In the genomic region with DNA sequence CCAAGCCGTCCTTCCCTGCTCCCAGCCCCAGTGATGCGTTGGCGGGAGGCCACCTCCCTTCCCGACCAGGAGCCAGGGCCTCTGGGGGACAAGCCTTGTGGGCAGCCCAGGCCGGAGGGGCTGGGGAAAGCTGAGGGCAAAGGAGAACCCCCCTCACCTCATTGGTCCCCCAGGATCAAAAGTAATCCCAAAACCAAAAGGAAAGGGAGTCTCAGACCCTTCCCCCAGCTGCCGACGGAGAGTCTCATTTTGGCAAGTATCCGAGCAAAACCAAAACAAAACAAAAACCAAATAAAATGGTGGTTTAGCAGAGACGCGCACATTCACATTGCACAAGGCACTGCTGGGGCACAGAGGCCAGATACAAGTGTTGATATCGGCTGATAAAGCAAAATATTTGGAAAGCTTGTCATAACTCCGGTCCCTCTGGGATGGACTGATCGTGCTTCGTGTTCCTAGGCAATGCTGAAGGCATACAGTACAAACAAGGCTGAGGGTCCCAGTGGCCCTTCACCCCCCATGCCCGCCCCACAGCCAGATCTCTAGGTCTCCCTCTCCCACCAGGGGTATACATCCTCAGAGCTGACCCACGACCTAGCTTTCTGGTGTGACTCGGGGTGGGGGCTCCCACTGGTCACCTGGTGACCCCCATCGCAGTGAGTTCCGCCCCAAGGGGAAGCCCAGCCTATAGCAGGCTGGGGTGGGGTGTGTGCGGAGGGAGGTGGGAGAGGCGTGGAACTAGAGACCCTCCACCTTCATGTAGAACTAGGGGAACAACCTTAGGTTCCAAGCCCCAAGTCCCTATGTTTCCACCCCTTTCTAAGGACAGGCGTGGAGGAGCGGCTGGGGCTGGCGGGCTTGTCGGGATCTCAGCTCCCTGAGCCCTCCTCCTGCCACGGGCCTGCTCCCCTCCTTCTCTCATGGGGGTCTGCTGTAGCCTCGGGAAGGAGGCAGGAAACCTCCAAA, we compare ENCODE assay signal across 1 cellular context.
A peak's percentile ranks its signal among the peaks of the same experiment; 100 is the strongest.
TF ChIP-seq lines count a peak whose summit lies in the region.

No MANE protein-coding gene starts in this region.

TF ChIP-seq in HEK293, 187 proteins besides CTCF, POLR2A, EP300 and RAD21 (continued from another document and continues in another):
- TF ChIP-seq, protein P1, sequence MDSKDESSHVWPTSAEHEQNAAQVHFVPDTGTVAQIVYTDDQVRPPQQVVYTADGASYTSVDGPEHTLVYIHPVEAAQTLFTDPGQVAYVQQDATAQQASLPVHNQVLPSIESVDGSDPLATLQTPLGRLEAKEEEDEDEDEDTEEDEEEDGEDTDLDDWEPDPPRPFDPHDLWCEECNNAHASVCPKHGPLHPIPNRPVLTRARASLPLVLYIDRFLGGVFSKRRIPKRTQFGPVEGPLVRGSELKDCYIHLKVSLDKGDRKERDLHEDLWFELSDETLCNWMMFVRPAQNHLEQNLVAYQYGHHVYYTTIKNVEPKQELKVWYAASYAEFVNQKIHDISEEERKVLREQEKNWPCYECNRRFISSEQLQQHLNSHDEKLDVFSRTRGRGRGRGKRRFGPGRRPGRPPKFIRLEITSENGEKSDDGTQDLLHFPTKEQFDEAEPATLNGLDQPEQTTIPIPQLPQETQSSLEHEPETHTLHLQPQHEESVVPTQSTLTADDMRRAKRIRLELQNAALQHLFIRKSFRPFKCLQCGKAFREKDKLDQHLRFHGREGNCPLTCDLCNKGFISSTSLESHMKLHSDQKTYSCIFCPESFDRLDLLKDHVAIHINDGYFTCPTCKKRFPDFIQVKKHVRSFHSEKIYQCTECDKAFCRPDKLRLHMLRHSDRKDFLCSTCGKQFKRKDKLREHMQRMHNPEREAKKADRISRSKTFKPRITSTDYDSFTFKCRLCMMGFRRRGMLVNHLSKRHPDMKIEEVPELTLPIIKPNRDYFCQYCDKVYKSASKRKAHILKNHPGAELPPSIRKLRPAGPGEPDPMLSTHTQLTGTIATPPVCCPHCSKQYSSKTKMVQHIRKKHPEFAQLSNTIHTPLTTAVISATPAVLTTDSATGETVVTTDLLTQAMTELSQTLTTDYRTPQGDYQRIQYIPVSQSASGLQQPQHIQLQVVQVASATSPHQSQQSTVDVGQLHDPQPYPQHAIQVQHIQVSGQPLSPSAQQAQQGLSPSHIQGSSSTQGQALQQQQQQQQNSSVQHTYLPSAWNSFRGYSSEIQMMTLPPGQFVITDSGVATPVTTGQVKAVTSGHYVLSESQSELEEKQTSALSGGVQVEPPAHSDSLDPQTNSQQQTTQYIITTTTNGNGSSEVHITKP (tag by site-specific recombination; IDR thresholded peaks at IDR 0.05), result peak; percentile 70
- no peak for TF ChIP-seq ZNF549 (tag by site-specific recombination; IDR thresholded peaks at IDR 0.05)
- no peak for TF ChIP-seq REPIN1 (tag by site-specific recombination; IDR thresholded peaks at IDR 0.05; ENCODE audit: low read depth)
- TF ChIP-seq ZBTB17 (tag by site-specific recombination; IDR thresholded peaks at IDR 0.05), result peak; percentile 58
- no peak for TF ChIP-seq ZNF423 (tag by site-specific recombination; IDR thresholded peaks at IDR 0.05)
- TF ChIP-seq ZNF561 (tag by site-specific recombination; IDR thresholded peaks at IDR 0.05; ENCODE audit: borderline replicate concordance), result 0 out of 2 replicates have a peak, but pooled peaks have one; percentile 11
- no peak for TF ChIP-seq ZNF302 (tag by site-specific recombination; IDR thresholded peaks at IDR 0.05; ENCODE audit: low read depth)
- no peak for TF ChIP-seq SALL2 (tag by site-specific recombination; IDR thresholded peaks at IDR 0.05; ENCODE audit: borderline replicate concordance)
- no peak for TF ChIP-seq SCRT2 (tag by site-specific recombination; IDR thresholded peaks at IDR 0.05)
- TF ChIP-seq HOXA7 (CRISPR knock-in tag; IDR thresholded peaks at IDR 0.05; ENCODE audit: borderline replicate concordance), result no peak
- no peak for TF ChIP-seq ZNF747 (tag by site-specific recombination; IDR thresholded peaks at IDR 0.05)
- no peak for TF ChIP-seq ZNF341 (tag by site-specific recombination; IDR thresholded peaks at IDR 0.05; ENCODE audit: low read depth)
- TF ChIP-seq ZNF624 (tag by site-specific recombination; IDR thresholded peaks at IDR 0.05), result no peak
- TF ChIP-seq, protein P2, sequence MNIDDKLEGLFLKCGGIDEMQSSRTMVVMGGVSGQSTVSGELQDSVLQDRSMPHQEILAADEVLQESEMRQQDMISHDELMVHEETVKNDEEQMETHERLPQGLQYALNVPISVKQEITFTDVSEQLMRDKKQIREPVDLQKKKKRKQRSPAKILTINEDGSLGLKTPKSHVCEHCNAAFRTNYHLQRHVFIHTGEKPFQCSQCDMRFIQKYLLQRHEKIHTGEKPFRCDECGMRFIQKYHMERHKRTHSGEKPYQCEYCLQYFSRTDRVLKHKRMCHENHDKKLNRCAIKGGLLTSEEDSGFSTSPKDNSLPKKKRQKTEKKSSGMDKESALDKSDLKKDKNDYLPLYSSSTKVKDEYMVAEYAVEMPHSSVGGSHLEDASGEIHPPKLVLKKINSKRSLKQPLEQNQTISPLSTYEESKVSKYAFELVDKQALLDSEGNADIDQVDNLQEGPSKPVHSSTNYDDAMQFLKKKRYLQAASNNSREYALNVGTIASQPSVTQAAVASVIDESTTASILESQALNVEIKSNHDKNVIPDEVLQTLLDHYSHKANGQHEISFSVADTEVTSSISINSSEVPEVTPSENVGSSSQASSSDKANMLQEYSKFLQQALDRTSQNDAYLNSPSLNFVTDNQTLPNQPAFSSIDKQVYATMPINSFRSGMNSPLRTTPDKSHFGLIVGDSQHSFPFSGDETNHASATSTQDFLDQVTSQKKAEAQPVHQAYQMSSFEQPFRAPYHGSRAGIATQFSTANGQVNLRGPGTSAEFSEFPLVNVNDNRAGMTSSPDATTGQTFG (tag by site-specific recombination; IDR thresholded peaks at IDR 0.05; ENCODE audit: borderline replicate concordance), result no peak
- TF ChIP-seq TCF7L2 (IDR thresholded peaks at IDR 0.05; ENCODE audit: borderline replicate concordance, low read depth, low read length), result no peak
- TF ChIP-seq, protein P3, sequence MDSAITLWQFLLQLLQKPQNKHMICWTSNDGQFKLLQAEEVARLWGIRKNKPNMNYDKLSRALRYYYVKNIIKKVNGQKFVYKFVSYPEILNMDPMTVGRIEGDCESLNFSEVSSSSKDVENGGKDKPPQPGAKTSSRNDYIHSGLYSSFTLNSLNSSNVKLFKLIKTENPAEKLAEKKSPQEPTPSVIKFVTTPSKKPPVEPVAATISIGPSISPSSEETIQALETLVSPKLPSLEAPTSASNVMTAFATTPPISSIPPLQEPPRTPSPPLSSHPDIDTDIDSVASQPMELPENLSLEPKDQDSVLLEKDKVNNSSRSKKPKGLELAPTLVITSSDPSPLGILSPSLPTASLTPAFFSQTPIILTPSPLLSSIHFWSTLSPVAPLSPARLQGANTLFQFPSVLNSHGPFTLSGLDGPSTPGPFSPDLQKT (IDR thresholded peaks at IDR 0.05; ENCODE audit: borderline replicate concordance, low read depth, low read length), result no peak
- TF ChIP-seq ZNF19 (tag by site-specific recombination; IDR thresholded peaks at IDR 0.05; ENCODE audit: low read depth), result no peak
- no peak for TF ChIP-seq ZNF785 (tag by site-specific recombination; IDR thresholded peaks at IDR 0.05)
- no peak for TF ChIP-seq KLF7 (tag by site-specific recombination; IDR thresholded peaks at IDR 0.05; ENCODE audit: borderline replicate concordance)
- TF ChIP-seq ZNF155 (tag by site-specific recombination; IDR thresholded peaks at IDR 0.05), result no peak
- TF ChIP-seq ZNF521 (tag by site-specific recombination; IDR thresholded peaks at IDR 0.05), result no peak
- no peak for TF ChIP-seq KLF10 (tag by site-specific recombination; IDR thresholded peaks at IDR 0.05)
- TF ChIP-seq ZNF366 (tag by site-specific recombination; conservative IDR thresholded peaks at IDR 0.05), result no peak
- TF ChIP-seq, protein P4, sequence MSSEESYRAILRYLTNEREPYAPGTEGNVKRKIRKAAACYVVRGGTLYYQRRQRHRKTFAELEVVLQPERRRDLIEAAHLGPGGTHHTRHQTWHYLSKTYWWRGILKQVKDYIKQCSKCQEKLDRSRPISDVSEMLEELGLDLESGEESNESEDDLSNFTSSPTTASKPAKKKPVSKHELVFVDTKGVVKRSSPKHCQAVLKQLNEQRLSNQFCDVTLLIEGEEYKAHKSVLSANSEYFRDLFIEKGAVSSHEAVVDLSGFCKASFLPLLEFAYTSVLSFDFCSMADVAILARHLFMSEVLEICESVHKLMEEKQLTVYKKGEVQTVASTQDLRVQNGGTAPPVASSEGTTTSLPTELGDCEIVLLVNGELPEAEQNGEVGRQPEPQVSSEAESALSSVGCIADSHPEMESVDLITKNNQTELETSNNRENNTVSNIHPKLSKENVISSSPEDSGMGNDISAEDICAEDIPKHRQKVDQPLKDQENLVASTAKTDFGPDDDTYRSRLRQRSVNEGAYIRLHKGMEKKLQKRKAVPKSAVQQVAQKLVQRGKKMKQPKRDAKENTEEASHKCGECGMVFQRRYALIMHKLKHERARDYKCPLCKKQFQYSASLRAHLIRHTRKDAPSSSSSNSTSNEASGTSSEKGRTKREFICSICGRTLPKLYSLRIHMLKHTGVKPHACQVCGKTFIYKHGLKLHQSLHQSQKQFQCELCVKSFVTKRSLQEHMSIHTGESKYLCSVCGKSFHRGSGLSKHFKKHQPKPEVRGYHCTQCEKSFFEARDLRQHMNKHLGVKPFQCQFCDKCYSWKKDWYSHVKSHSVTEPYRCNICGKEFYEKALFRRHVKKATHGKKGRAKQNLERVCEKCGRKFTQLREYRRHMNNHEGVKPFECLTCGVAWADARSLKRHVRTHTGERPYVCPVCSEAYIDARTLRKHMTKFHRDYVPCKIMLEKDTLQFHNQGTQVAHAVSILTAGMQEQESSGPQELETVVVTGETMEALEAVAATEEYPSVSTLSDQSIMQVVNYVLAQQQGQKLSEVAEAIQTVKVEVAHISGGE (tag by site-specific recombination; conservative IDR thresholded peaks at IDR 0.05; ENCODE audit: low read depth), result no peak
- no peak for TF ChIP-seq ZNF571 (tag by site-specific recombination; IDR thresholded peaks at IDR 0.05)
- no peak for TF ChIP-seq ZNF677 (tag by site-specific recombination; IDR thresholded peaks at IDR 0.05)
- no peak for TF ChIP-seq ZNF555 (tag by site-specific recombination; conservative IDR thresholded peaks at IDR 0.05)
- TF ChIP-seq GLIS2 (tag by site-specific recombination; IDR thresholded peaks at IDR 0.05), result peak; percentile 83
- TF ChIP-seq ZNF473 (tag by site-specific recombination; IDR thresholded peaks at IDR 0.05), result 0 out of 2 replicates have a peak, but pooled peaks have one; percentile 40
- TF ChIP-seq, protein P5, sequence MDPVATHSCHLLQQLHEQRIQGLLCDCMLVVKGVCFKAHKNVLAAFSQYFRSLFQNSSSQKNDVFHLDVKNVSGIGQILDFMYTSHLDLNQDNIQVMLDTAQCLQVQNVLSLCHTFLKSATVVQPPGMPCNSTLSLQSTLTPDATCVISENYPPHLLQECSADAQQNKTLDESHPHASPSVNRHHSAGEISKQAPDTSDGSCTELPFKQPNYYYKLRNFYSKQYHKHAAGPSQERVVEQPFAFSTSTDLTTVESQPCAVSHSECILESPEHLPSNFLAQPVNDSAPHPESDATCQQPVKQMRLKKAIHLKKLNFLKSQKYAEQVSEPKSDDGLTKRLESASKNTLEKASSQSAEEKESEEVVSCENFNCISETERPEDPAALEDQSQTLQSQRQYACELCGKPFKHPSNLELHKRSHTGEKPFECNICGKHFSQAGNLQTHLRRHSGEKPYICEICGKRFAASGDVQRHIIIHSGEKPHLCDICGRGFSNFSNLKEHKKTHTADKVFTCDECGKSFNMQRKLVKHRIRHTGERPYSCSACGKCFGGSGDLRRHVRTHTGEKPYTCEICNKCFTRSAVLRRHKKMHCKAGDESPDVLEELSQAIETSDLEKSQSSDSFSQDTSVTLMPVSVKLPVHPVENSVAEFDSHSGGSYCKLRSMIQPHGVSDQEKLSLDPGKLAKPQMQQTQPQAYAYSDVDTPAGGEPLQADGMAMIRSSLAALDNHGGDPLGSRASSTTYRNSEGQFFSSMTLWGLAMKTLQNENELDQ (tag by site-specific recombination; IDR thresholded peaks at IDR 0.05; ENCODE audit: low read depth), result no peak
- no peak for TF ChIP-seq ZNF777 (tag by site-specific recombination; IDR thresholded peaks at IDR 0.05; ENCODE audit: borderline replicate concordance)
- TF ChIP-seq ZNF529 (tag by site-specific recombination; IDR thresholded peaks at IDR 0.05; ENCODE audit: insufficient replicate concordance), result no peak
- TF ChIP-seq, protein P6, sequence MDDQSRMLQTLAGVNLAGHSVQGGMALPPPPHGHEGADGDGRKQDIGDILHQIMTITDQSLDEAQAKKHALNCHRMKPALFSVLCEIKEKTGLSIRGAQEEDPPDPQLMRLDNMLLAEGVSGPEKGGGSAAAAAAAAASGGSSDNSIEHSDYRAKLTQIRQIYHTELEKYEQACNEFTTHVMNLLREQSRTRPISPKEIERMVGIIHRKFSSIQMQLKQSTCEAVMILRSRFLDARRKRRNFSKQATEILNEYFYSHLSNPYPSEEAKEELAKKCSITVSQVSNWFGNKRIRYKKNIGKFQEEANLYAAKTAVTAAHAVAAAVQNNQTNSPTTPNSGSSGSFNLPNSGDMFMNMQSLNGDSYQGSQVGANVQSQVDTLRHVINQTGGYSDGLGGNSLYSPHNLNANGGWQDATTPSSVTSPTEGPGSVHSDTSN (CRISPR knock-in tag; IDR thresholded peaks at IDR 0.05), result no peak
- no peak for TF ChIP-seq HOXD13 (CRISPR knock-in tag; IDR thresholded peaks at IDR 0.05; ENCODE audit: borderline replicate concordance)
- TF ChIP-seq, protein P7, sequence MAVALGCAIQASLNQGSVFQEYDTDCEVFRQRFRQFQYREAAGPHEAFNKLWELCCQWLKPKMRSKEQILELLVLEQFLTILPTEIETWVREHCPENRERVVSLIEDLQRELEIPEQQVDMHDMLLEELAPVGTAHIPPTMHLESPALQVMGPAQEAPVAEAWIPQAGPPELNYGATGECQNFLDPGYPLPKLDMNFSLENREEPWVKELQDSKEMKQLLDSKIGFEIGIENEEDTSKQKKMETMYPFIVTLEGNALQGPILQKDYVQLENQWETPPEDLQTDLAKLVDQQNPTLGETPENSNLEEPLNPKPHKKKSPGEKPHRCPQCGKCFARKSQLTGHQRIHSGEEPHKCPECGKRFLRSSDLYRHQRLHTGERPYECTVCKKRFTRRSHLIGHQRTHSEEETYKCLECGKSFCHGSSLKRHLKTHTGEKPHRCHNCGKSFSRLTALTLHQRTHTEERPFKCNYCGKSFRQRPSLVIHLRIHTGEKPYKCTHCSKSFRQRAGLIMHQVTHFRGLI (tag by site-specific recombination; IDR thresholded peaks at IDR 0.05), result no peak; the same call in 1 of the 2 replicates
- TF ChIP-seq ZNF548 (tag by site-specific recombination; IDR thresholded peaks at IDR 0.05), result no peak
- peak; percentile 79 for TF ChIP-seq ZBTB8A (tag by site-specific recombination; IDR thresholded peaks at IDR 0.05)
- TF ChIP-seq, protein P8, sequence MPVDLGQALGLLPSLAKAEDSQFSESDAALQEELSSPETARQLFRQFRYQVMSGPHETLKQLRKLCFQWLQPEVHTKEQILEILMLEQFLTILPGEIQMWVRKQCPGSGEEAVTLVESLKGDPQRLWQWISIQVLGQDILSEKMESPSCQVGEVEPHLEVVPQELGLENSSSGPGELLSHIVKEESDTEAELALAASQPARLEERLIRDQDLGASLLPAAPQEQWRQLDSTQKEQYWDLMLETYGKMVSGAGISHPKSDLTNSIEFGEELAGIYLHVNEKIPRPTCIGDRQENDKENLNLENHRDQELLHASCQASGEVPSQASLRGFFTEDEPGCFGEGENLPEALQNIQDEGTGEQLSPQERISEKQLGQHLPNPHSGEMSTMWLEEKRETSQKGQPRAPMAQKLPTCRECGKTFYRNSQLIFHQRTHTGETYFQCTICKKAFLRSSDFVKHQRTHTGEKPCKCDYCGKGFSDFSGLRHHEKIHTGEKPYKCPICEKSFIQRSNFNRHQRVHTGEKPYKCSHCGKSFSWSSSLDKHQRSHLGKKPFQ (tag by site-specific recombination; IDR thresholded peaks at IDR 0.05), result no peak
